Comparison of ENCODE assay signal across 8 cellular contexts in the genomic region with DNA sequence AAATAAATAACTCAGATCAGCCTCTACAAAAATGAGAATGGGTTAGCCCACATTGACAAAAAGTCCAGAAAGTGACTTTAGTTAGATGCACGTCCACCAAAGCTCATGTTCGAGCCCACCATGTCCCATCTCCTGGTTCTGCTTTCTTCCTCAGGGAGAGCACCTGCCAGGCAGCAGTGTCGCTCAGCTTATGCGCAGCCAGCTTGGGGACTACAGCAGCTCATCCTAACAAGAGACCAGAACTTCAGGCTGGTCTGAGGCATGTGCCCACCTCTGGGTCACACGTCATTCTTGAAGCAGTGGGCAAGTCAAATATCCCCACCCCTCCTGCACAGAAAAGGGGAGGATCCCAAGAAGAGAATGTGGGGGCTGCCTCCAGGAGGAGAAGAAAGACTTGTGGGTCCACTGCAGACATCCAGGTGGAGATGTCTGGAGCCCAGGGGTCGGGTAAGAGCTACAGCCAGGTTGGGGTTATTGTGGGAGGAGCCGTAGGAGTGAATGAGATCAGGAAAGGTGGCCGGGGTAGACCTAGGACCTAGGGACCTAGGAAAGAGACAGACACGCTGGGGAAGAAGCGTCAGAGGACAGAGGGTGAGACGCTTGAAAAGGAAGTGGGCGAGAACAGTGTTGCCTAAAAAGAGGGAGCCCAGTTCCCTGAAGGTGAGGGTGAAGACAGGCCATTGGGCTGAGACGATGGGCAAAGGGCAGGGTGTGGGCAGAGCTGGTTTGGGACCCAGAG. TPM values are rescaled to one million over a fixed set of nuclear protein-coding genes. Genes with fewer than 3 reads are reported as not detected.
DNase-seq lines count a peak whose midpoint lies in the region; ATAC-seq and TF ChIP-seq lines count a peak whose summit lies in the region.

No MANE protein-coding gene starts in this region.

- peaks cover 77% of the 10 kb centered on the region for H3K4me1 Mint-ChIP-seq in dendritic cell treated with granulocyte-macrophage colony-stimulating factor and Interleukin-4, amounts not matched to agents 40 ng/mL and 50 ng/mL, for 4 days (ENCODE audit: low read depth)

- peak overlapping the region; percentile 50 for H3K9ac ChIP-seq in muscle layer of colon (ENCODE audit: low read length)

- no peak for DNase-seq in BJ (ENCODE audit: low read depth)
- no peak for DNase-seq in HL-60 (ENCODE audit: low read depth in 1 of 2, low spot score in 1 of 2)
- DNase-seq in NCI-H2081 (lab: John Stamatoyannopoulos, UW) = no peak

- POLR2A ChIA-PET in BJ (lab: Charles Lee) = no interaction called here

- H3K4me3 ChIP-seq in BJ (ENCODE audit: low read depth, low read length) (peak overlapping the region; percentile 65), HL-60 (replicated peaks; ENCODE audit: insufficient read depth, low read length) (peak overlapping the region; percentile 47), muscle layer of colon (ENCODE audit: low read depth in 1 of 2, low read length in 2 of 2) (peak overlapping the region; percentile 78 to 88)

- CTCF ChIA-PET in BJ (lab: Yijun Ruan, JAX) = interaction anchor here (1.0 to 1.6 kb wide), 2 partner anchors 9 to 17 kb away, joined by 3 to 4 read pairs; no protein-coding TSS in a partner anchor

- peaks cover 13% of the 10 kb centered on the region for H3K4me1 ChIP-seq in muscle layer of colon (ENCODE audit: insufficient read depth, low read length)

- H3K27me3 ChIP-seq in BJ (ENCODE audit: control insufficient read depth, insufficient read depth, low read length) (no peaks in the 10 kb centered on the region), HL-60 (ENCODE audit: insufficient read depth, poor library complexity, severe bottlenecking) (no peaks in the 10 kb centered on the region), muscle layer of colon (ENCODE audit: control insufficient read depth in 1 of 2, insufficient read depth in 2 of 2, low read length in 2 of 2) (no peaks in the 10 kb centered on the region)

- H3K36me3 ChIP-seq in BJ (ENCODE audit: control insufficient read depth, insufficient read depth, low read length) (no peaks in the 10 kb centered on the region), muscle layer of colon (ENCODE audit: insufficient read depth, low read length) (no peaks in the 10 kb centered on the region)

- intact Hi-C loops in dendritic cell treated with granulocyte-macrophage colony-stimulating factor and Interleukin-4, amounts not matched to agents 40 ng/mL and 50 ng/mL, for 4 days (cut with micrococcal nuclease) = no loop called here

- H3K27ac Mint-ChIP-seq in dendritic cell treated with granulocyte-macrophage colony-stimulating factor and Interleukin-4, amounts not matched to agents 40 ng/mL and 50 ng/mL, for 4 days = peak overlapping the region; percentile 95

- H3K4me3 Mint-ChIP-seq in dendritic cell treated with granulocyte-macrophage colony-stimulating factor and Interleukin-4, amounts not matched to agents 40 ng/mL and 50 ng/mL, for 4 days = peak overlapping the region; percentile 93

- no peaks in the 10 kb centered on the region for H3K27me3 Mint-ChIP-seq in dendritic cell treated with granulocyte-macrophage colony-stimulating factor and Interleukin-4, amounts not matched to agents 40 ng/mL and 50 ng/mL, for 4 days

- TF ChIP-seq CTCF in BJ (IDR thresholded peaks at IDR 0.05; ENCODE audit: insufficient read depth, low read depth, low read length) = no peak
- TF ChIP-seq CTCF in HL-60 (IDR thresholded peaks at IDR 0.05; ENCODE audit: insufficient read depth, low read length) = no peak

- H3K9me3 Mint-ChIP-seq in dendritic cell treated with granulocyte-macrophage colony-stimulating factor and Interleukin-4, amounts not matched to agents 40 ng/mL and 50 ng/mL, for 4 days = no peaks in the 10 kb centered on the region

- ATAC-seq in GM21526 (IDR thresholded peaks at IDR 0.05; ENCODE audit: low FRiP score, unreplicated experiment) (no peak), GM21423 (IDR thresholded peaks at IDR 0.05; ENCODE audit: unreplicated experiment) (no peak), HG03095 (IDR thresholded peaks at IDR 0.05; ENCODE audit: unreplicated experiment) (no peak)

- peak overlapping the region; percentile 59 for H3K27ac ChIP-seq in HL-60 (replicated peaks)
- H3K27ac ChIP-seq in muscle layer of colon (ENCODE audit: low read depth, low read length) = peak overlapping the region; percentile 16

- H3K9me3 ChIP-seq in muscle layer of colon (ENCODE audit: low read length) = no peaks in the 10 kb centered on the region

- peaks cover 5% of the 10 kb centered on the region for H3K36me3 Mint-ChIP-seq in dendritic cell treated with granulocyte-macrophage colony-stimulating factor and Interleukin-4, amounts not matched to agents 40 ng/mL and 50 ng/mL, for 4 days (ENCODE audit: low read depth)

RNA-seq across cellular contexts. Expression of gene SSR1, which starts 52.5 kb away (rescaled TPM):
- polyA plus RNA-seq in BJ (2011; rRNA removed) = 173 and 215 TPM in 2 replicates
- 72.3 and 90.9 TPM in 2 replicates for polyA minus RNA-seq in BJ (2011; rRNA and poly(A)+ RNA removed)
